Comparison of ENCODE assay signal across 16 cellular contexts in the genomic region with DNA sequence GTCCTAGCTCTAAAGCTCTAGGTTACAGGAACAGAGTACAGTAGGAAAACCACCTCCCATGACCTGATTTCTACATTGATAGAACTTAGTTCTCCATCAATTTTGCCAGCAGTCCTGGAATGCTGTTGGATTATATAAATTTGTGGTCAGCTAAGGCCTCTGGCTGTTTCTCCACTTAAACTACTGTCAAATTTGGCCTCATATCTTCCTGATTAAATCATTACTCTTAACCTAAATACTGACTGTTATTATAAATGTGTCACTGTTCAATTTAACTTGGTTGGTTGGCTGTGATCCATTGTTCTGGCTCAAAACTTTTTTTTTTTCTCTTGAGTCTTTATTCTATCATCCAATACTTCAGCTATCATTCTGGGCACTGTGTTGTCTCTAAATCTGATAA.
DNase-seq lines count a peak whose midpoint lies in the region; ATAC-seq and TF ChIP-seq lines count a peak whose summit lies in the region.
"Had no signal": no experiment of that assay in that cellular context is flagged by ENCODE, and none has a peak within 500 bp of the region (broad histone marks: within the 10 kb centered on the region; RNA-seq: fewer than 3 reads in every experiment).

No MANE protein-coding gene starts in this region.

- H2AFZ ChIP-seq in PC-3 (ENCODE audit: low read length), result no peak overlapping the region

- no peaks in the 10 kb centered on the region for H3K27me3 ChIP-seq in PC-3 (ENCODE audit: low read length)
- no peaks in the 10 kb centered on the region for H3K27me3 ChIP-seq in effector memory CD4-positive, alpha-beta T cell (replicated peaks; ENCODE audit: control insufficient read depth, insufficient read depth, low read length, poor library complexity, severe bottlenecking)
- H3K27me3 ChIP-seq: BLaER1 had no signal

- H3F3A ChIP-seq in PC-3 (ENCODE audit: low read length, unreplicated experiment), result no peaks in the 10 kb centered on the region

- H3K4me3 ChIP-seq in PC-3 (ENCODE audit: low read length), result no peak overlapping the region
- H3K4me3 ChIP-seq in effector memory CD4-positive, alpha-beta T cell (ENCODE audit: insufficient read depth, low read depth, low read length, poor library complexity, severe bottlenecking), result no peak overlapping the region
- H3K4me3 ChIP-seq: BLaER1 had no signal

- no peak overlapping the region for H3K4me2 ChIP-seq in PC-3 (ENCODE audit: low read length)
- H3K4me2 ChIP-seq: BLaER1 had no signal

- CTCF ChIA-PET in PC-3 (lab: Charles Lee), result interaction anchor here (0.6 kb wide), 1 partner anchor 32 kb away, joined by 4 read pairs; no protein-coding TSS in a partner anchor

- H3K27ac ChIP-seq in PC-3 (ENCODE audit: low read length), result no peak overlapping the region
- H3K27ac ChIP-seq in effector memory CD4-positive, alpha-beta T cell (ENCODE audit: insufficient read depth, low read length, poor library complexity, severe bottlenecking), result no peak overlapping the region
- H3K27ac ChIP-seq: BLaER1 had no signal

- peaks cover 25% of the 10 kb centered on the region for H3K4me1 ChIP-seq in PC-3 (ENCODE audit: insufficient read depth, low read length)
- H3K4me1 ChIP-seq in effector memory CD4-positive, alpha-beta T cell (ENCODE audit: control insufficient read depth, insufficient read depth, low read length, poor library complexity, severe bottlenecking), result no peaks in the 10 kb centered on the region

- H3K9me3 ChIP-seq in PC-3 (ENCODE audit: low read length), result no peaks in the 10 kb centered on the region
- no peaks in the 10 kb centered on the region for H3K9me3 ChIP-seq in effector memory CD4-positive, alpha-beta T cell (ENCODE audit: control insufficient read depth, low read length)

- H3K9me2 ChIP-seq in PC-3 (replicated peaks; ENCODE audit: low read length), result no peaks in the 10 kb centered on the region

- BruUV-seq in PC-3 (replicated peaks; lab: Mats Ljungman, UMichigan), result no TSS peak

- POLR2A ChIA-PET in PC-3 (lab: Charles Lee; ENCODE audit: unreplicated experiment), result no interaction called here

- in situ Hi-C loops in Caki2 (cut with HindIII; ENCODE audit: low pct_unique_long_range_greater_than_20kb, low sequenced_read_pairs), result no loop called here

- DNase-seq in Caki2 (ENCODE audit: low read depth), result peak; percentile 33
- peak; percentile 11 for DNase-seq in ELR (ENCODE audit: low read depth)
- DNase-seq in PC-3, result peak; percentile 25
- peak; percentile 19 for DNase-seq in kidney tubule cell (ENCODE audit: low spot score)
- DNase-seq in epidermal melanocyte (ENCODE audit: insufficient read length, low spot score), result no peak
- no peak for DNase-seq in effector memory CD4-positive, alpha-beta T cell
- no peak for DNase-seq in SIG-M5 treated with dmso at 0.1 percent for 504 hours (lab: John Stamatoyannopoulos, UW; ENCODE audit: unreplicated experiment)
- DNase-seq: 8988T; CD8-positive, alpha-beta T cell; DMS 273 treated with DMSO at 0.1 percent for 48 hours; DMS53; DND-41; GF-D8; H9; IMR-90 had no signal

- H3K36me3 ChIP-seq in PC-3 (ENCODE audit: low read depth, low read length), result no peaks in the 10 kb centered on the region
- H3K36me3 ChIP-seq in effector memory CD4-positive, alpha-beta T cell (ENCODE audit: control insufficient read depth, insufficient read depth, low read length), result no peaks in the 10 kb centered on the region
- H3K36me3 ChIP-seq: BLaER1 had no signal

- ATAC-seq in PC-3, result peak; percentile 38
- ATAC-seq: CD8-positive, alpha-beta T cell had no signal

- no peak overlapping the region for H3K9ac ChIP-seq in PC-3 (ENCODE audit: low read length)
- H3K9ac ChIP-seq: BLaER1 had no signal

- H4K20me1 ChIP-seq in PC-3 (ENCODE audit: low read length), result no peaks in the 10 kb centered on the region
- H4K20me1 ChIP-seq: BLaER1 had no signal

- intact Hi-C loops in PC-3 (cut with micrococcal nuclease), result loop anchor here (5.0 kb wide), 1 partner anchor 140 kb away; no protein-coding TSS in a partner anchor

- no peak for TF ChIP-seq CTCF in PC-3 (conservative IDR thresholded peaks at IDR 0.05; ENCODE audit: low read depth, low read length)

- peaks cover 10% of the 10 kb centered on the region; the same call in 1 of the 2 replicates for H3K79me2 ChIP-seq in PC-3 (ENCODE audit: low read length)

Comparison
In these comparisons a context has a peak if more than half of its experiments do, and no peak if none do; other contexts are left out.
1. DNase-seq: peak in Caki2 (single experiment), ELR (single experiment), PC-3 (single experiment) and kidney tubule cell (single experiment); none in epidermal melanocyte (single experiment), effector memory CD4-positive, alpha-beta T cell (0 of 3) and SIG-M5 treated with dmso at 0.1 percent for 504 hours (single experiment).